8 cellular contexts compared by ENCODE assay signal in the genomic region with DNA sequence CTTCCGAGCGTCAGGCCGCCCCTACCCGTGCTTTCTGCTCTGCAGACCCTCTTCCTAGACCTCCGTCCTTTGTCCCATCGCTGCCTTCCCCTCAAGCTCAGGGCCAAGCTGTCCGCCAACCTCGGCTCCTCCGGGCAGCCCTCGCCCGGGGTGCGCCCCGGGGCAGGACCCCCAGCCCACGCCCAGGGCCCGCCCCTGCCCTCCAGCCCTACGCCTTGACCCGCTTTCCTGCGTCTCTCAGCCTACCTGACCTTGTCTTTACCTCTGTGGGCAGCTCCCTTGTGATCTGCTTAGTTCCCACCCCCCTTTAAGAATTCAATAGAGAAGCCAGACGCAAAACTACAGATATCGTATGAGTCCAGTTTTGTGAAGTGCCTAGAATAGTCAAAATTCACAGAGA. TPM values are rescaled to one million over a fixed set of nuclear protein-coding genes. Genes with fewer than 3 reads are reported as not detected.
A peak's percentile ranks its signal among the peaks of the same experiment; 100 is the strongest.
DNase-seq lines count a peak whose midpoint lies in the region; ATAC-seq, FAIRE-seq and TF ChIP-seq lines count a peak whose summit lies in the region.
"Not testable (repeated sequence)": the region's sequence is repeated elsewhere in the genome, so short reads cannot be mapped to it uniquely, and the experiment has no call there.

A gene with protein sequence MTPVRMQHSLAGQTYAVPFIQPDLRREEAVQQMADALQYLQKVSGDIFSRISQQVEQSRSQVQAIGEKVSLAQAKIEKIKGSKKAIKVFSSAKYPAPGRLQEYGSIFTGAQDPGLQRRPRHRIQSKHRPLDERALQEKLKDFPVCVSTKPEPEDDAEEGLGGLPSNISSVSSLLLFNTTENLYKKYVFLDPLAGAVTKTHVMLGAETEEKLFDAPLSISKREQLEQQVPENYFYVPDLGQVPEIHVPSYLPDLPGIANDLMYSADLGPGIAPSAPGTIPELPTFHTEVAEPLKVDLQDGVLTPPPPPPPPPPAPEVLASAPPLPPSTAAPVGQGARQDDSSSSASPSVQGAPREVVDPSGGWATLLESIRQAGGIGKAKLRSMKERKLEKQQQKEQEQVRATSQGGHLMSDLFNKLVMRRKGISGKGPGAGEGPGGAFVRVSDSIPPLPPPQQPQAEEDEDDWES (minus strand): TSS at position 101 of the 400 bp plus-strand sequence. CDS start 4,457 bp downstream, outside the sequence.

- H3K79me2 ChIP-seq in Karpas-422 (ENCODE audit: low read length): not testable (repeated sequence)

- H3K27ac Mint-ChIP-seq in Calu3 (ENCODE audit: unreplicated experiment); activated B cell treated with CpG ODN at 0.5 μM for 24 hours: not testable (repeated sequence)

- ATAC-seq in activated B cell treated with CpG ODN at 0.5 μM for 24 hours (ENCODE audit: low read depth); left lung; pancreas; upper lobe of right lung: not testable (repeated sequence)

- H3K27ac ChIP-seq in Karpas-422 (ENCODE audit: low read length); left lung; pancreas; upper lobe of right lung: not testable (repeated sequence)

- CTCF ChIA-PET in Calu3 (lab: Charles Lee); activated B cell treated with CpG ODN at 0.5 μM for 24 hours (lab: Charles Lee): not testable (repeated sequence)

- TF ChIP-seq CTCF in Calu3 (IDR thresholded peaks at IDR 0.05; ENCODE audit: unreplicated experiment); activated B cell treated with CpG ODN at 0.5 μM for 24 hours (IDR thresholded peaks at IDR 0.05); astrocyte of the spinal cord (IDR thresholded peaks at IDR 0.05; ENCODE audit: low read depth, low read length); fibroblast of pulmonary artery (IDR thresholded peaks at IDR 0.05; ENCODE audit: low read length, missing control alignments); left lung (IDR thresholded peaks at IDR 0.05); pancreas (IDR thresholded peaks at IDR 0.05); upper lobe of right lung (IDR thresholded peaks at IDR 0.05): not testable (repeated sequence)

- WGBS in pancreas, 2 donors: 0% methylated on average over 2 of the region's 20 CpGs; no CpG with 5 or more reads in 1 of the 2 donors

- not testable (repeated sequence) for FAIRE-seq in pancreas (lab: Jason Lieb, UNC)

- H3K36me3 Mint-ChIP-seq in Calu3 (ENCODE audit: insufficient read depth, unreplicated experiment); activated B cell treated with CpG ODN at 0.5 μM for 24 hours (ENCODE audit: low read depth): not testable (repeated sequence)

- peak within 1 kb of the TSS; percentile 64 for H3K9ac ChIP-seq in Karpas-422 (ENCODE audit: low read length)

- not testable (repeated sequence) for H3K4me3 Mint-ChIP-seq in Calu3 (ENCODE audit: low read depth, unreplicated experiment); activated B cell treated with CpG ODN at 0.5 μM for 24 hours

- not testable (repeated sequence) for H3K27me3 Mint-ChIP-seq in Calu3 (ENCODE audit: unreplicated experiment); activated B cell treated with CpG ODN at 0.5 μM for 24 hours

- BruUV-seq in Calu3 (replicated peaks; lab: Mats Ljungman, UMichigan): not testable (repeated sequence)

- H3K4me2 ChIP-seq in Karpas-422 (ENCODE audit: low read depth, low read length, poor library complexity, severe bottlenecking): not testable (repeated sequence)

- not testable (repeated sequence) for H3K27me3 ChIP-seq in Karpas-422 (ENCODE audit: low read length); left lung; pancreas; upper lobe of right lung

- intact Hi-C loops in Calu3 (cut with micrococcal nuclease; ENCODE audit: unreplicated experiment); activated B cell treated with CpG ODN at 0.5 μM for 24 hours (cut with micrococcal nuclease); left lung (cut with DNase I); pancreas (cut with DNase I); upper lobe of right lung (cut with DNase I): not testable (repeated sequence)

- H4K20me1 ChIP-seq in Karpas-422 (ENCODE audit: insufficient read depth, low read depth, low read length): not testable (repeated sequence)

- H3K9me3 Mint-ChIP-seq in Calu3 (ENCODE audit: low read depth, unreplicated experiment); activated B cell treated with CpG ODN at 0.5 μM for 24 hours: not testable (repeated sequence)

- in situ Hi-C loops in astrocyte of the spinal cord (cut with HindIII; ENCODE audit: low sequenced_read_pairs): not testable (repeated sequence)

- H3K4me3 ChIP-seq in Karpas-422 (ENCODE audit: low read length) (peak within 1 kb of the TSS; percentile 58; the same call in 1 of the 2 replicates), astrocyte of the spinal cord (ENCODE audit: low read depth, low read length) (peak within 1 kb of the TSS; percentile 32), fibroblast of pulmonary artery (replicated peaks; ENCODE audit: low read depth, low read length) (peak within 1 kb of the TSS; percentile 46), left lung (peak within 1 kb of the TSS in 1 of 2 donors; percentile 37), pancreas (peak within 1 kb of the TSS in 1 of 4 donors; percentile 29), upper lobe of right lung (peak within 1 kb of the TSS; percentile 46)

- not testable (repeated sequence) for H3K9me2 ChIP-seq in Karpas-422 (replicated peaks; ENCODE audit: insufficient read depth, low read length)

- not testable (repeated sequence) for H2AFZ ChIP-seq in Karpas-422 (ENCODE audit: low read length)

- POLR2A ChIA-PET in activated B cell treated with CpG ODN at 0.5 μM for 24 hours (lab: Charles Lee): not testable (repeated sequence)

- not testable (repeated sequence) for H3K9me3 ChIP-seq in Karpas-422 (ENCODE audit: low read length); left lung; pancreas; upper lobe of right lung

- H3K4me1 ChIP-seq in Karpas-422 (ENCODE audit: low read length); left lung; pancreas; upper lobe of right lung: not testable (repeated sequence)

- H3K36me3 ChIP-seq in Karpas-422 (ENCODE audit: insufficient read depth, low read length); left lung; pancreas; upper lobe of right lung: not testable (repeated sequence)

- H3K4me1 Mint-ChIP-seq in Calu3 (ENCODE audit: low read depth, unreplicated experiment); activated B cell treated with CpG ODN at 0.5 μM for 24 hours: not testable (repeated sequence)

- not testable (repeated sequence) for DNase-seq in Calu3; Karpas-422; activated B cell treated with CpG ODN at 0.5 μM for 24 hours; astrocyte of the spinal cord (ENCODE audit: low read depth, low spot score); fibroblast of pulmonary artery (ENCODE audit: low read depth); left lung; pancreas; upper lobe of right lung

RNA-seq across cellular contexts. Expression of the gene that starts here (rescaled TPM):
- total RNA-seq in Calu3 (2022): 14.4 and 17.2 TPM in 2 replicates
- total RNA-seq in Karpas-422 (2014; rRNA removed; shearing (Covaris generic); ENCODE audit: low replicate concordance): 11.4 and 19.7 TPM in 2 replicates
- 22.7 and 29.0 TPM in 2 replicates for total RNA-seq in activated B cell treated with CpG ODN at 0.5 μM for 24 hours
- 10 to 100 TPM; 10.5 to 10.9 TPM for total RNA-seq in left lung
- 10 to 100 TPM in 3 of 6 donors, 1 to 10 TPM in 3; 5.0 to 11.5 (median 10.0) TPM for total RNA-seq in pancreas
- polyA plus RNA-seq in pancreas: 10 to 100 TPM; 50.6 to 88.2 TPM
- 21.7 TPM for total RNA-seq in upper lobe of right lung
